Comparison of ENCODE assay signal across 18 cellular contexts in genomic region chr14:80464531-80465149, GRCh38.
"Had no signal": no experiment of that assay in that cellular context is flagged by ENCODE, and none has a peak within 500 bp of the region (broad histone marks: within the 10 kb centered on the region; RNA-seq: fewer than 3 reads in every experiment).

No MANE protein-coding gene starts in this region.

- H3K27ac ChIP-seq: cardiac muscle cell, esophagus squamous epithelium, left lung, spleen, testis had no signal

- H3K9me3 ChIP-seq: esophagus squamous epithelium, spleen, testis had no signal

- H3K4me1 ChIP-seq: esophagus squamous epithelium, left lung, spleen, testis had no signal

- DNase-seq: activated CD4-positive, alpha-beta memory T cell treated with anti-CD3 and anti-CD28 coated beads for 36 hours; activated CD4-positive, alpha-beta T cell treated with anti-CD3 and anti-CD28 coated beads for 36 hours; activated gamma-delta T cell treated with Interleukin-2 at 50 U/mL for 16 hours; activated T-cell treated with anti-CD3 and anti-CD28 coated beads for 4 hours; effector CD8-positive, alpha-beta T cell; esophagus squamous epithelium; kidney; left lung; mammary epithelial cell; nephron progenitor cell; occipital lobe; posterior cingulate gyrus; retina; spleen; stimulated activated CD4-positive, alpha-beta T cell treated with anti-CD3 and anti-CD28 coated beads, Interleukin-4, amount 100 ng/mL, for 4 hours; T-helper 17 cell; testis had no signal

- H3K36me3 ChIP-seq: cardiac muscle cell, esophagus squamous epithelium, left lung, spleen had no signal

- H3K27me3 ChIP-seq: cardiac muscle cell, esophagus squamous epithelium, left lung, spleen, testis had no signal

- H3K4me3 ChIP-seq: cardiac muscle cell, esophagus squamous epithelium, left lung, spleen, testis had no signal
